In genomic region chr16:75379339-75379738, GRCh38 we compare ENCODE assay signal across 10 cellular contexts. TPM values are rescaled to one million over a fixed set of nuclear protein-coding genes. Genes with fewer than 3 reads are reported as not detected.
DNase-seq lines count a peak whose midpoint lies in the region; ATAC-seq and TF ChIP-seq lines count a peak whose summit lies in the region.
"Had no signal": no experiment of that assay in that cellular context is flagged by ENCODE, and none has a peak within 500 bp of the region (broad histone marks: within the 10 kb centered on the region; RNA-seq: fewer than 3 reads in every experiment).

No MANE protein-coding gene starts in this region.

- H3K4me1 ChIP-seq in A673 (ENCODE audit: insufficient read depth, low read length, poor library complexity, severe bottlenecking) = peaks cover 29% of the 10 kb centered on the region
- peaks cover 44% of the 10 kb centered on the region for H3K4me1 ChIP-seq in OCI-LY7 (ENCODE audit: insufficient read depth, low read length, poor library complexity, severe bottlenecking)

- POLR2A ChIA-PET in A673 (lab: Charles Lee; ENCODE audit: low non-redundant PET) (no interaction called here), OCI-LY7 (lab: Charles Lee) (interaction anchor here (0.6 to 1.6 kb wide), 8 partner anchors 10 to 146 kb away, joined by 3 to 6 read pairs (median 3); no protein-coding TSS in a partner anchor)

- H3K79me2 ChIP-seq in OCI-LY7 (ENCODE audit: insufficient read depth, low read depth, low read length) = no peaks in the 10 kb centered on the region

- ATAC-seq in GM18868 (IDR thresholded peaks at IDR 0.05; ENCODE audit: unreplicated experiment) (peak; percentile 68), HG02763 (IDR thresholded peaks at IDR 0.05; ENCODE audit: unreplicated experiment) (peak; percentile 50)

- CTCF ChIA-PET in A673 (lab: Charles Lee) = interaction anchor here (0.8 kb wide), 1 partner anchor 124 kb away, joined by 3 read pairs; no protein-coding TSS in a partner anchor
- CTCF ChIA-PET in OCI-LY7 (lab: Charles Lee; ENCODE audit: unreplicated experiment) = interaction anchor here (1.2 to 1.9 kb wide), 3 partner anchors 20 to 180 kb away, joined by 3 to 7 read pairs (median 4); no protein-coding TSS in a partner anchor

- no peak for TF ChIP-seq CTCF in A673 (conservative IDR thresholded peaks at IDR 0.05; ENCODE audit: low read depth, low read length)
- no peak for TF ChIP-seq CTCF in OCI-LY7 (conservative IDR thresholded peaks at IDR 0.05; ENCODE audit: low read length)

- no peak overlapping the region; the same call in 1 of the 2 replicates for H2AFZ ChIP-seq in OCI-LY7 (ENCODE audit: low read length)

- H3K4me3 ChIP-seq in A673 (ENCODE audit: low read depth, low read length, poor library complexity, severe bottlenecking) (no peak overlapping the region), OCI-LY7 (ENCODE audit: low read depth, low read length, poor library complexity, severe bottlenecking) (peak overlapping the region; percentile 21)
- H3K4me3 ChIP-seq: adrenal gland had no signal

- no peaks in the 10 kb centered on the region for H4K20me1 ChIP-seq in OCI-LY7 (ENCODE audit: insufficient read depth, low read length)

- intact Hi-C loops in A673 (cut with micrococcal nuclease; ENCODE audit: unreplicated experiment) = no loop called here
- intact Hi-C loops in OCI-LY7 (cut with micrococcal nuclease; ENCODE audit: unreplicated experiment) = no loop called here

- H3K9me3 ChIP-seq in A673 (ENCODE audit: low read depth, low read length, poor library complexity, severe bottlenecking) (no peaks in the 10 kb centered on the region), OCI-LY7 (ENCODE audit: low read length) (no peaks in the 10 kb centered on the region)
- H3K9me3 ChIP-seq: adrenal gland had no signal

- peak overlapping the region; percentile 65 for H3K4me2 ChIP-seq in OCI-LY7 (ENCODE audit: low read length)

- peak; percentile 35 for DNase-seq in A673 (ENCODE audit: low spot score)
- no peak for DNase-seq in OCI-LY7 (ENCODE audit: low spot score)
- no peak for DNase-seq in SHP77 treated with DMSO at 0.1 percent for 48 hours (lab: John Stamatoyannopoulos, UW)
- no peak for DNase-seq in NCI-H1436 treated with DMSO at 0.1 percent for 48 hours (lab: John Stamatoyannopoulos, UW)
- no peak for DNase-seq in SKM-1 treated with dmso at 0.1 percent for 144 hours (lab: John Stamatoyannopoulos, UW; ENCODE audit: unreplicated experiment)
- DNase-seq in AG08396 (ENCODE audit: low spot score) = no peak
- DNase-seq: adrenal gland, NCI-H1694 treated with DMSO at 0.1 percent for 48 hours had no signal

- H3K27me3 ChIP-seq in A673 (replicated peaks; ENCODE audit: insufficient read depth, low read depth, low read length, poor library complexity) = no peaks in the 10 kb centered on the region
- H3K27me3 ChIP-seq: adrenal gland had no signal

- H3K36me3 ChIP-seq in A673 (ENCODE audit: insufficient read depth, low read length, poor library complexity, severe bottlenecking) (no peaks in the 10 kb centered on the region), OCI-LY7 (ENCODE audit: insufficient read depth, low read length) (peaks cover 31% of the 10 kb centered on the region)
- H3K36me3 ChIP-seq: adrenal gland had no signal

- H3K9me2 ChIP-seq in OCI-LY7 (ENCODE audit: insufficient read depth, low read length) = no peaks in the 10 kb centered on the region

- H3K27ac ChIP-seq in A673 (ENCODE audit: low read depth, low read length, poor library complexity, severe bottlenecking) (no peak overlapping the region), OCI-LY7 (ENCODE audit: low read depth, low read length, poor library complexity, severe bottlenecking) (peak overlapping the region; percentile 78)
- H3K27ac ChIP-seq: adrenal gland had no signal

- BruUV-seq in A673 (replicated peaks; lab: Mats Ljungman, UMichigan) = no TSS peak
- no TSS peak for BruUV-seq in OCI-LY7 (replicated peaks; lab: Mats Ljungman, UMichigan)

RNA-seq across cellular contexts. Expression of gene CFDP1, which starts 54.0 kb away (rescaled TPM):
- total RNA-seq in A673 (2021) = 89.5 and 97.6 TPM in 2 replicates
- 30.0 and 55.1 TPM in 2 replicates for total RNA-seq in OCI-LY7 (2014; rRNA removed; shearing (Covaris generic))
- 55.4 and 57.6 TPM in 2 replicates for total RNA-seq in OCI-LY7 (2022)
